35 cellular contexts compared by ENCODE assay signal in genomic region chr10:47330366-47330765, GRCh38. TPM values are rescaled to one million over a fixed set of nuclear protein-coding genes. Genes with fewer than 3 reads are reported as not detected.
"Had no signal": no experiment of that assay in that cellular context is flagged by ENCODE, and none has a peak within 500 bp of the region (broad histone marks: within the 10 kb centered on the region; RNA-seq: fewer than 3 reads in every experiment).

No MANE protein-coding gene starts in this region.

- H3K36me3 ChIP-seq: gastroesophageal sphincter, left lung, lower lobe of right lung, neutrophil, ovary, prostate gland, sigmoid colon, tibial nerve, WERI-Rb-1 had no signal

- H3K27ac ChIP-seq: coronary artery, dorsolateral prefrontal cortex, gastroesophageal sphincter, left lung, lower lobe of right lung, neutrophil, ovary, prostate gland, sigmoid colon, tibial nerve, WERI-Rb-1 had no signal

- H3K9me3 ChIP-seq: gastroesophageal sphincter, left lung, lower lobe of right lung, neutrophil, ovary, prostate gland, sigmoid colon, tibial nerve had no signal

- H3K4me1 ChIP-seq: gastroesophageal sphincter, left lung, lower lobe of right lung, prostate gland, sigmoid colon, tibial nerve had no signal

- DNase-seq: activated CD4-positive, alpha-beta T cell treated with anti-CD3 and anti-CD28 coated beads, Interleukin-2, amount 50 U/mL, for 1 hour; activated CD8-positive, alpha-beta T cell treated with anti-CD3 and anti-CD28 coated beads for 36 hours; activated naive CD4-positive, alpha-beta T cell treated with Interleukin-2 at 50 U/mL for 16 hours; activated T-cell treated with anti-CD3 and anti-CD28 coated beads, Interleukin-2, amount 50 U/mL, for 48 hours; anterior cingulate cortex; hippocampal formation; immature natural killer cell; kidney glomerular epithelial cell; lower lobe of right lung; mesenchymal stem cell; retina; stimulated activated CD4-positive, alpha-beta T cell treated with anti-CD3 and anti-CD28 coated beads, Interleukin-4, amount 100 ng/mL, for 24 hours; T-helper 17 cell; T1000; WERI-Rb-1 had no signal

- ATAC-seq: activated CD8-positive, alpha-beta T cell treated with anti-CD3 and anti-CD28 coated beads for 36 hours; gastroesophageal sphincter; left lung; lower lobe of right lung; stimulated activated memory B cell treated with anti-CD40 and anti-IgM and Interleukin-4, amounts not matched to agents 10 μg/mL and 1 μg/mL and 100 μg/mL, for 72 hours; T-helper 17 cell had no signal

- H3K27me3 ChIP-seq: dorsolateral prefrontal cortex, left lung, ovary, sigmoid colon, tibial nerve had no signal

- H3K4me3 ChIP-seq: coronary artery, dorsolateral prefrontal cortex, gastroesophageal sphincter, left lung, lower lobe of right lung, ovary, prostate gland, sigmoid colon, tibial nerve had no signal

RNA-seq across cellular contexts. Expression of gene GDF2, which starts 8.1 kb away (rescaled TPM):
- total RNA-seq: activated CD8-positive, alpha-beta T cell treated with anti-CD3 and anti-CD28 coated beads for 36 hours; activated T-helper 2 cell treated with anti-CD3 and anti-CD28 coated beads, Interferon-gamma antibody, Interleukin-2, Interleukin-4, amounts not matched to agents 10 μg/mL and 5 μg/mL and 100 μg/mL, durations not matched to agents 14 hours and 24 hours and 36 hours; bronchial epithelial cell; endothelial cell of umbilical vein; fibroblast of lung; fibroblast of villous mesenchyme; gastroesophageal sphincter; left lung; lower lobe of right lung; mononuclear cell; ovary; prostate gland; sigmoid colon; T-helper 17 cell; temporal lobe; tibial nerve had no signal
- polyA plus RNA-seq: adipose tissue, endothelial cell of umbilical vein, esophagus, fibroblast of lung, immature natural killer cell, ovary, sigmoid colon, small intestine had no signal

RNA-seq across cellular contexts. Expression of gene RBP3, which starts 17.8 kb away (rescaled TPM):
- total RNA-seq: activated CD8-positive, alpha-beta T cell treated with anti-CD3 and anti-CD28 coated beads for 36 hours; activated T-helper 2 cell treated with anti-CD3 and anti-CD28 coated beads, Interferon-gamma antibody, Interleukin-2, Interleukin-4, amounts not matched to agents 10 μg/mL and 5 μg/mL and 100 μg/mL, durations not matched to agents 14 hours and 24 hours and 36 hours; bronchial epithelial cell; endothelial cell of umbilical vein; fibroblast of lung; fibroblast of villous mesenchyme; gastroesophageal sphincter; left lung; lower lobe of right lung; mononuclear cell; ovary; prostate gland; sigmoid colon; T-helper 17 cell; temporal lobe; tibial nerve had no signal
- polyA plus RNA-seq: adipose tissue, endothelial cell of umbilical vein, esophagus, fibroblast of lung, immature natural killer cell, ovary, sigmoid colon had no signal

RNA-seq across cellular contexts. Expression of gene GDF10, which starts 30.4 kb away (rescaled TPM):
- total RNA-seq: bronchial epithelial cell, endothelial cell of umbilical vein, fibroblast of villous mesenchyme, mononuclear cell had no signal
- polyA plus RNA-seq: endothelial cell of umbilical vein, immature natural killer cell had no signal

RNA-seq across cellular contexts. Expression of gene ZNF488, which starts 53.7 kb away (rescaled TPM):
- total RNA-seq: fibroblast of lung, mononuclear cell, T-helper 17 cell had no signal
- polyA plus RNA-seq: immature natural killer cell had no signal
